8 cellular contexts compared by ENCODE assay signal in genomic region chr1:151007853-151008243, GRCh38. TPM values are rescaled to one million over a fixed set of nuclear protein-coding genes. Genes with fewer than 3 reads are reported as not detected.
A peak's percentile ranks its signal among the peaks of the same experiment; 100 is the strongest.
DNase-seq lines count a peak whose midpoint lies in the region; ATAC-seq, FAIRE-seq and TF ChIP-seq lines count a peak whose summit lies in the region.

No MANE protein-coding gene starts in this region.

- no peak for ATAC-seq in GM21423 (IDR thresholded peaks at IDR 0.05; ENCODE audit: unreplicated experiment)
- ATAC-seq in activated CD4-positive, CD25-positive, alpha-beta regulatory T cell treated with anti-CD3 and anti-CD28 coated beads, Interleukin-2, amount 50 U/mL, for 24 hours: no peak
- no peak for ATAC-seq in HG03520 (IDR thresholded peaks at IDR 0.05; ENCODE audit: unreplicated experiment)

- H3K4me2 ChIP-seq in OCI-LY1 (ENCODE audit: low read length) (peak overlapping the region; percentile 70), trophoblast cell (ENCODE audit: low read length) (peak overlapping the region; percentile 55)

- no peak overlapping the region for H2BK5ac ChIP-seq in trophoblast cell (ENCODE audit: low read depth, low read length, poor library complexity)

- H3K27ac ChIP-seq in OCI-LY1 (ENCODE audit: low read depth, low read length, poor library complexity, severe bottlenecking) (peak overlapping the region; percentile 68), trophoblast cell (ENCODE audit: low read depth, low read length) (no peak overlapping the region)

- TF ChIP-seq CTCF in D721Med (IDR thresholded peaks at IDR 0.05; ENCODE audit: insufficient read depth, missing control alignments) (no peak), OCI-LY1 (IDR thresholded peaks at IDR 0.05; ENCODE audit: low read length) (no peak), epithelial cell of esophagus (IDR thresholded peaks at IDR 0.05; ENCODE audit: insufficient read depth, low read depth, low read length, missing control alignments) (no peak)

- no peak overlapping the region for H2BK12ac ChIP-seq in trophoblast cell (ENCODE audit: low read length)

- H3K79me2 ChIP-seq in OCI-LY1 (ENCODE audit: insufficient read depth, low read length) (no peaks in the 10 kb centered on the region), trophoblast cell (ENCODE audit: control insufficient read depth, insufficient read depth, low read length, poor library complexity) (peaks cover 4% of the 10 kb centered on the region)

- H3K36me3 ChIP-seq in OCI-LY1 (ENCODE audit: insufficient read depth, low read length) (no peaks in the 10 kb centered on the region), trophoblast cell (ENCODE audit: control insufficient read depth in 1 of 2, insufficient read depth in 2 of 2, low read length in 2 of 2) (no peaks in the 10 kb centered on the region)

- no peak overlapping the region for H3K18ac ChIP-seq in trophoblast cell (ENCODE audit: low read length)

- no peak overlapping the region for H2AK5ac ChIP-seq in trophoblast cell (ENCODE audit: low read length)

- H3K9ac ChIP-seq in OCI-LY1 (ENCODE audit: low read length): peak overlapping the region; percentile 76
- no peak overlapping the region for H3K9ac ChIP-seq in trophoblast cell (ENCODE audit: low read length)

- no peaks in the 10 kb centered on the region for H3K27me3 ChIP-seq in OCI-LY1 (ENCODE audit: insufficient read depth, low read length)
- no peaks in the 10 kb centered on the region for H3K27me3 ChIP-seq in trophoblast cell (ENCODE audit: insufficient read depth, low read length)

- H2BK120ac ChIP-seq in trophoblast cell (ENCODE audit: insufficient read depth, low read length, poor library complexity): no peak overlapping the region

- peak overlapping the region; percentile 48 for H2AFZ ChIP-seq in OCI-LY1 (ENCODE audit: low read length)
- H2AFZ ChIP-seq in trophoblast cell (ENCODE audit: insufficient read depth, low read length, poor library complexity): no peak overlapping the region

- WGBS in trophoblast cell (ENCODE audit: extremely low coverage, insufficient coverage, insufficient read length): no CpG with 5 or more reads among the region's 4 CpGs

- no peak for DNase-seq in D721Med (ENCODE audit: insufficient read length, low spot score)
- no peak for DNase-seq in epithelial cell of esophagus (ENCODE audit: low read depth)
- DNase-seq in trophoblast cell: no peak
- no peak for DNase-seq in NCI-H2081 (lab: John Stamatoyannopoulos, UW)

- no peak overlapping the region for H3K4ac ChIP-seq in trophoblast cell (ENCODE audit: low read depth, low read length)

- no peak overlapping the region for H4K91ac ChIP-seq in trophoblast cell (ENCODE audit: low read depth, low read length)

- H3K9me2 ChIP-seq in OCI-LY1 (ENCODE audit: low read depth, low read length): no peaks in the 10 kb centered on the region

- H3K4me3 ChIP-seq in OCI-LY1 (ENCODE audit: low read depth, low read length, poor library complexity, severe bottlenecking): peak overlapping the region; percentile 72
- H3K4me3 ChIP-seq in epithelial cell of esophagus (ENCODE audit: low read length): peak overlapping the region; percentile 95
- H3K4me3 ChIP-seq in trophoblast cell (ENCODE audit: low read depth, low read length): no peak overlapping the region

- H3K4me1 ChIP-seq in OCI-LY1 (ENCODE audit: insufficient read depth, low read length, severe bottlenecking) (peaks cover 49% of the 10 kb centered on the region), trophoblast cell (ENCODE audit: control insufficient read depth in 1 of 2, insufficient read depth in 2 of 2, low read length in 2 of 2) (peaks cover 6 to 8% of the 10 kb centered on the region in 2 experiments)

- no peak overlapping the region for H3K23ac ChIP-seq in trophoblast cell (ENCODE audit: low read length)

- H3F3A ChIP-seq in OCI-LY1 (ENCODE audit: insufficient read depth, low read length): no peaks in the 10 kb centered on the region

- no peaks in the 10 kb centered on the region for H4K20me1 ChIP-seq in OCI-LY1 (ENCODE audit: insufficient read depth, low read length)

- peak; percentile 29 for FAIRE-seq in D721Med (lab: Jason Lieb, UNC)

- no peak overlapping the region for H4K8ac ChIP-seq in trophoblast cell (ENCODE audit: low read depth, low read length)

- H3K14ac ChIP-seq in trophoblast cell (ENCODE audit: low read length): no peak overlapping the region

- H3K9me3 ChIP-seq in OCI-LY1 (ENCODE audit: low read length) (no peaks in the 10 kb centered on the region), trophoblast cell (ENCODE audit: insufficient read depth, low read depth, low read length) (no peaks in the 10 kb centered on the region)

- H3K79me1 ChIP-seq in trophoblast cell (ENCODE audit: low read length): peaks cover 5% of the 10 kb centered on the region

- no peak overlapping the region for H4K12ac ChIP-seq in trophoblast cell (ENCODE audit: low read depth, low read length)

RNA-seq across cellular contexts. Expression of gene PRUNE1, which starts 0.4 kb away (rescaled TPM):
- polyA plus RNA-seq in trophoblast cell (2013): 16.3 and 16.9 TPM in 2 replicates

RNA-seq across cellular contexts. Expression of gene MINDY1, which starts 1.1 kb away (rescaled TPM):
- polyA plus RNA-seq in trophoblast cell (2013): 2.8 and 3.1 TPM in 2 replicates

RNA-seq across cellular contexts. Expression of gene ANXA9, which starts 25.8 kb away (rescaled TPM):
- 2.4 and 2.7 TPM in 2 replicates for polyA plus RNA-seq in trophoblast cell (2013)

RNA-seq across cellular contexts. Expression of gene BNIPL, which starts 28.5 kb away (rescaled TPM):
- polyA plus RNA-seq in trophoblast cell (2013): 0.77 and 0.82 TPM in 2 replicates

RNA-seq across cellular contexts. Expression of gene CERS2, which starts 33.2 kb away (rescaled TPM):
- 83.6 and 85.3 TPM in 2 replicates for polyA plus RNA-seq in trophoblast cell (2013)
